ENCODE assay signal across 1 cellular context in genomic region chr18:11070593-11070992, GRCh38.
TF ChIP-seq lines count a peak whose summit lies in the region.

No MANE protein-coding gene starts in this region.

TF ChIP-seq in WTC11, 78 proteins besides CTCF, POLR2A, EP300 and RAD21 (continued from another document):
- TF ChIP-seq ERG (CRISPR knock-in tag; IDR thresholded peaks at IDR 0.05) (no peak), ZNF121 (CRISPR knock-in tag; IDR thresholded peaks at IDR 0.05) (no peak), FOXP1 (CRISPR knock-in tag; IDR thresholded peaks at IDR 0.05; ENCODE audit: borderline replicate concordance) (no peak), ZNF317 (CRISPR knock-in tag; IDR thresholded peaks at IDR 0.05; ENCODE audit: borderline replicate concordance, low read depth) (no peak), NFE2L1 (CRISPR knock-in tag; IDR thresholded peaks at IDR 0.05) (no peak), ATF3 (CRISPR knock-in tag; conservative IDR thresholded peaks at IDR 0.05) (no peak), MAX (CRISPR knock-in tag; IDR thresholded peaks at IDR 0.05) (no peak), JUN (CRISPR knock-in tag; IDR thresholded peaks at IDR 0.05) (no peak)
